13 cellular contexts compared by ENCODE assay signal in genomic region chr16:85949787-85950186, GRCh38.
"Had no signal": no experiment of that assay in that cellular context is flagged by ENCODE, and none has a peak within 500 bp of the region (broad histone marks: within the 10 kb centered on the region; RNA-seq: fewer than 3 reads in every experiment).

No MANE protein-coding gene starts in this region.

- DNase-seq: activated CD4-positive, alpha-beta T cell treated with anti-CD3 and anti-CD28 coated beads for 4 hours; activated CD8-positive, alpha-beta memory T cell treated with anti-CD3 and anti-CD28 coated beads, Interleukin-2, amount 50 U/mL, for 4 hours; activated CD8-positive, alpha-beta T cell treated with anti-CD3 and anti-CD28 coated beads, Interleukin-2, amount 10 ng/mL, durations not matched to agents 7 days and 5 days; activated gamma-delta T cell treated with Interleukin-2 at 50 U/mL for 16 hours; dorsolateral prefrontal cortex; endodermal cell; head of caudate nucleus; lower lobe of right lung; stimulated activated CD4-positive, alpha-beta T cell treated with anti-CD3 and anti-CD28 coated beads, Interleukin-1b, Interleukin-23, amount 100 ng/mL, for 48 hours; substantia nigra; T-helper 2 cell; upper lobe of right lung had no signal

- ATAC-seq: activated CD8-positive, alpha-beta T cell treated with anti-CD3 and anti-CD28 coated beads, Interleukin-2, amount 10 ng/mL, durations not matched to agents 7 days and 5 days; lower lobe of right lung had no signal

- H3K4me3 Mint-ChIP-seq: activated CD8-positive, alpha-beta T cell treated with anti-CD3 and anti-CD28 coated beads, Interleukin-2, amount 10 ng/mL, durations not matched to agents 7 days and 5 days; endodermal cell had no signal

- H3K27ac Mint-ChIP-seq: activated CD8-positive, alpha-beta T cell treated with anti-CD3 and anti-CD28 coated beads, Interleukin-2, amount 10 ng/mL, durations not matched to agents 7 days and 5 days; endodermal cell had no signal

- H3K4me1 Mint-ChIP-seq: endodermal cell had no signal

- FAIRE-seq: frontal cortex had no signal

- H3K9me3 Mint-ChIP-seq: endodermal cell had no signal
